11 cellular contexts compared by ENCODE assay signal in genomic region chr4:108018884-108019187, GRCh38. TPM values are rescaled to one million over a fixed set of nuclear protein-coding genes. Genes with fewer than 3 reads are reported as not detected.
A peak's percentile ranks its signal among the peaks of the same experiment; 100 is the strongest.
DNase-seq lines count a peak whose midpoint lies in the region; ATAC-seq, FAIRE-seq and TF ChIP-seq lines count a peak whose summit lies in the region.
"Had no signal": no experiment of that assay in that cellular context is flagged by ENCODE, and none has a peak within 500 bp of the region (broad histone marks: within the 10 kb centered on the region; RNA-seq: fewer than 3 reads in every experiment).

No MANE protein-coding gene starts in this region.

- no peaks in the 10 kb centered on the region for H3K9me3 Mint-ChIP-seq in MCF 10A (ENCODE audit: unreplicated experiment)
- H3K9me3 Mint-ChIP-seq in glutamatergic neuron (ENCODE audit: unreplicated experiment) = peaks cover 1% of the 10 kb centered on the region
- H3K9me3 Mint-ChIP-seq: H9, IgD-negative memory B cell had no signal

- H3K4me1 Mint-ChIP-seq in MCF 10A (ENCODE audit: insufficient read depth, unreplicated experiment) (no peaks in the 10 kb centered on the region), glutamatergic neuron (ENCODE audit: low read depth, unreplicated experiment) (no peaks in the 10 kb centered on the region)

- H2AFZ ChIP-seq in mammary epithelial cell (ENCODE audit: low read depth, low read length) = no peak overlapping the region

- H3K27ac Mint-ChIP-seq in MCF 10A (ENCODE audit: low read depth, unreplicated experiment) (peak overlapping the region; percentile 39), glutamatergic neuron (ENCODE audit: unreplicated experiment) (no peak overlapping the region)

- H3K36me3 ChIP-seq in mammary epithelial cell (ENCODE audit: insufficient read depth, low read length) (peaks cover 7% of the 10 kb centered on the region), RWPE2 (ENCODE audit: low read depth) (peaks cover 31% of the 10 kb centered on the region)

- DNase-seq in MCF 10A (ENCODE audit: unreplicated experiment) (no peak), mammary epithelial cell (no peak), RWPE2 (ENCODE audit: low spot score) (no peak), glutamatergic neuron (no peak), RCC 7860 (ENCODE audit: low spot score) (no peak), Ammon's horn (ENCODE audit: low spot score) (no peak), amniotic stem cell (lab: John Stamatoyannopoulos, UW) (no peak)

- H3K4me1 ChIP-seq in mammary epithelial cell (ENCODE audit: insufficient read depth, low read length) (no peaks in the 10 kb centered on the region), RWPE2 (ENCODE audit: insufficient read depth, poor library complexity, severe bottlenecking) (no peaks in the 10 kb centered on the region)
- H3K4me1 ChIP-seq: A549 had no signal

- FAIRE-seq in RCC 7860 (lab: Jason Lieb, UNC) = no peak
- FAIRE-seq: A549 had no signal

- intact Hi-C loops in MCF 10A (cut with micrococcal nuclease) = loop anchor here (1.0 to 5.0 kb wide), 4 partner anchors 257 to 603 kb away; partner anchors contain the start of gene RPL34
- intact Hi-C loops in mammary epithelial cell (cut with micrococcal nuclease) = loop anchor here (1.0 to 10.0 kb wide), 5 partner anchors 87 to 553 kb away; partner anchors contain the start of gene CYP2U1

- H3K79me2 ChIP-seq in mammary epithelial cell (ENCODE audit: insufficient read depth, low read length) = no peaks in the 10 kb centered on the region

- H3K4me2 ChIP-seq in mammary epithelial cell (ENCODE audit: insufficient read depth, low read depth, low read length) = no peak overlapping the region
- H3K4me2 ChIP-seq: A549 had no signal

- dilution Hi-C loops in mammary epithelial cell (cut with HindIII; ENCODE audit: low sequenced_read_pairs) = loop anchor here (5.0 kb wide), 1 partner anchor 93 kb away; no protein-coding TSS in a partner anchor

- no TSS peak for BruUV-seq in MCF 10A (replicated peaks; lab: Mats Ljungman, UMichigan)
- no TSS peak for BruUV-seq in mammary epithelial cell (replicated peaks; lab: Mats Ljungman, UMichigan)

- peaks cover 35% of the 10 kb centered on the region for H3K36me3 Mint-ChIP-seq in MCF 10A (ENCODE audit: insufficient read depth, unreplicated experiment)
- no peaks in the 10 kb centered on the region for H3K36me3 Mint-ChIP-seq in glutamatergic neuron (ENCODE audit: unreplicated experiment)

- H3K4me3 Mint-ChIP-seq in MCF 10A (ENCODE audit: unreplicated experiment) (no peak overlapping the region), glutamatergic neuron (ENCODE audit: unreplicated experiment) (no peak overlapping the region)
- H3K4me3 Mint-ChIP-seq: H9 had no signal

- no peak for TF ChIP-seq CTCF in MCF 10A (IDR thresholded peaks at IDR 0.05; ENCODE audit: unreplicated experiment)
- TF ChIP-seq CTCF in mammary epithelial cell (conservative IDR thresholded peaks at IDR 0.05 in 1 of 2, IDR thresholded peaks at IDR 0.05 in 1 of 2; ENCODE audit: extremely low read depth in 1 of 2, insufficient read depth in 1 of 2, low read depth in 1 of 2, low read length in 2 of 2) = no peak
- peak; percentile 72 for TF ChIP-seq CTCF in RWPE2 (IDR thresholded peaks at IDR 0.05; ENCODE audit: poor library complexity, severe bottlenecking)
- peak; percentile 42 for TF ChIP-seq CTCF in glutamatergic neuron (IDR thresholded peaks at IDR 0.05; ENCODE audit: partially characterized antibody, unreplicated experiment)

- H3K27me3 ChIP-seq in mammary epithelial cell (ENCODE audit: insufficient read depth, low read length) (no peaks in the 10 kb centered on the region), RWPE2 (ENCODE audit: insufficient read depth, poor library complexity, severe bottlenecking) (no peaks in the 10 kb centered on the region)

- H3K27ac ChIP-seq in mammary epithelial cell (ENCODE audit: insufficient read depth, low read depth, low read length) = no peak overlapping the region
- no peak overlapping the region for H3K27ac ChIP-seq in RWPE2 (ENCODE audit: poor library complexity, severe bottlenecking)
- H3K27ac ChIP-seq: A549 had no signal

- no peaks in the 10 kb centered on the region for H3K27me3 Mint-ChIP-seq in MCF 10A (ENCODE audit: insufficient read depth, unreplicated experiment)
- no peaks in the 10 kb centered on the region for H3K27me3 Mint-ChIP-seq in glutamatergic neuron (ENCODE audit: unreplicated experiment)
- H3K27me3 Mint-ChIP-seq: IgD-negative memory B cell had no signal

- no peak overlapping the region for H3K4me3 ChIP-seq in mammary epithelial cell (replicated peaks in 1 of 3; ENCODE audit: insufficient read depth in 1 of 3, low read depth in 2 of 3, low read length in 3 of 3)
- H3K4me3 ChIP-seq in RWPE2 (ENCODE audit: severe bottlenecking) = no peak overlapping the region
- H3K4me3 ChIP-seq: A549 had no signal

- H3K9me3 ChIP-seq in mammary epithelial cell (replicated peaks; ENCODE audit: insufficient read depth, low read length) (no peaks in the 10 kb centered on the region), RWPE2 (ENCODE audit: severe bottlenecking) (no peaks in the 10 kb centered on the region)
- H3K9me3 ChIP-seq: A549 had no signal

- POLR2A ChIA-PET in MCF 10A (lab: Yijun Ruan, JAX) = interaction anchor here (0.6 to 1.2 kb wide), 5 partner anchors 28 to 556 kb away, joined by 3 to 4 read pairs (median 3); no protein-coding TSS in a partner anchor

- ATAC-seq in RWPE2 (ENCODE audit: low read depth) (no peak), HG02938 (IDR thresholded peaks at IDR 0.05; ENCODE audit: unreplicated experiment) (no peak)

- in situ Hi-C loops in mammary epithelial cell (cut with MboI; ENCODE audit: low sequenced_read_pairs in 2 of 2) = no loop called here

- H4K20me1 ChIP-seq in mammary epithelial cell (ENCODE audit: insufficient read depth, low read length) = no peaks in the 10 kb centered on the region

- CTCF ChIA-PET in MCF 10A (lab: Yijun Ruan, JAX) (interaction anchor here (0.6 to 5.1 kb wide), 50 partner anchors 9 to 1927 kb away, joined by 3 to 101 read pairs (median 4); partner anchors contain the start of genes CYP2U1 and OSTC), mammary epithelial cell (lab: Charles Lee; ENCODE audit: low non-redundant PET) (interaction anchor here (0.6 to 1.3 kb wide), 5 partner anchors 10 to 448 kb away, joined by 3 to 28 read pairs (median 4); no protein-coding TSS in a partner anchor)

- H3K9ac ChIP-seq in mammary epithelial cell (ENCODE audit: insufficient read depth, low read length) = no peak overlapping the region

- 48% methylated on average over 2 of the region's 2 CpGs for WGBS in mammary epithelial cell (ENCODE audit: low coverage, missing lambda C conversion rate)

RNA-seq across cellular contexts. Expression of gene HADH, which starts 29.1 kb away (rescaled TPM):
- 19.2 and 26.2 TPM in 2 replicates for total RNA-seq in MCF 10A (2022)
- 10 to 100 TPM; 48.6 to 65.2 TPM for total RNA-seq in mammary epithelial cell
- polyA plus RNA-seq in mammary epithelial cell = 42.9 TPM
- polyA minus RNA-seq in mammary epithelial cell = 41.5 TPM
- total RNA-seq in glutamatergic neuron (ENCODE audit: unreplicated experiment) = 10.8 TPM

Comparison
In these comparisons a context has a peak if more than half of its experiments do, and no peak if none do; other contexts are left out.
1. CTCF ChIP-seq: peak in RWPE2 (single experiment) and glutamatergic neuron (single experiment); none in MCF 10A (single experiment) and mammary epithelial cell (0 of 2).